In the genomic region with DNA sequence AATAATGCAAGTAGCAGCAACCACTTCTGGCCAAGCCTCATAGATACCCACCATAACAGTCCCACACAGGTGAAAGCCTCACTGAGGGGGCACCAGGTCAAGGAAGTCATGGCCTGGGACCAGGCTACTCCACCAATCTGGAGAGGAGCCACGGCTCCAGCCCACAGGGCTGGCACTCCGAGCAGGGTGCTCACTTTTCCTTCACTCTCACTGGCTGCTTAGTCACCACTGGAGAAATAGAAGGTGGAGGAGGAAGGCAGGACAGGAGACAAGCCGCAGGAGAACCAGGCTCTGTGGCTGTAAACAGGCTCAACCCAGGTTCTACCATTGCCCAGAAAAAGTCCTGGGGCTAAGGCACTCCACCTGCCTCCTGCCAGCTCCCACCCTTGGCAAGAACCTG, we compare ENCODE assay signal across 8 cellular contexts. TPM values are rescaled to one million over a fixed set of nuclear protein-coding genes. Genes with fewer than 3 reads are reported as not detected.
DNase-seq lines count a peak whose midpoint lies in the region; ATAC-seq and TF ChIP-seq lines count a peak whose summit lies in the region.

No MANE protein-coding gene starts in this region.

- ATAC-seq in CD4-positive, alpha-beta T cell (ENCODE audit: poor library complexity), result no peak
- no peak for ATAC-seq in HG03108 (IDR thresholded peaks at IDR 0.05; ENCODE audit: unreplicated experiment)

- no peaks in the 10 kb centered on the region for H3K27me3 Mint-ChIP-seq in CD4-positive, alpha-beta T cell

- H3K9ac ChIP-seq in OCI-LY1 (ENCODE audit: low read length), result peak overlapping the region; percentile 87

- peak overlapping the region; percentile 95 for H3K27ac Mint-ChIP-seq in CD4-positive, alpha-beta T cell

- no peaks in the 10 kb centered on the region for H3K9me2 ChIP-seq in OCI-LY1 (ENCODE audit: low read depth, low read length)

- no peak for DNase-seq in CD4-positive, alpha-beta T cell
- no peak for DNase-seq in NAMALWA (ENCODE audit: low spot score)
- DNase-seq in SW480 (ENCODE audit: low spot score), result no peak
- no peak for DNase-seq in SIG-M5 treated with dmso at 0.1 percent for 504 hours (lab: John Stamatoyannopoulos, UW; ENCODE audit: unreplicated experiment)

- no peaks in the 10 kb centered on the region for H4K20me1 ChIP-seq in OCI-LY1 (ENCODE audit: insufficient read depth, low read length)

- POLR2A ChIA-PET in CD4-positive, alpha-beta T cell (lab: Charles Lee), result interaction anchor here (1.6 to 3.3 kb wide), 3 partner anchors 26 to 310 kb away, joined by 6 to 92 read pairs (median 17); a partner anchor contains a TSS

- no peaks in the 10 kb centered on the region for H3K79me2 ChIP-seq in OCI-LY1 (ENCODE audit: insufficient read depth, low read length)

- H3K27me3 ChIP-seq in CD4-positive, alpha-beta T cell (ENCODE audit: control insufficient read depth, insufficient read depth, low read length), result no peaks in the 10 kb centered on the region
- H3K27me3 ChIP-seq in OCI-LY1 (ENCODE audit: insufficient read depth, low read length), result no peaks in the 10 kb centered on the region
- H3K27me3 ChIP-seq in ectodermal cell (ENCODE audit: control insufficient read depth, insufficient read depth, low read length, poor library complexity, severe bottlenecking), result no peaks in the 10 kb centered on the region
- no peaks in the 10 kb centered on the region for H3K27me3 ChIP-seq in neuron (ENCODE audit: insufficient read depth, low read length)

- H3K9me3 ChIP-seq in CD4-positive, alpha-beta T cell (ENCODE audit: control insufficient read depth, low read length), result no peaks in the 10 kb centered on the region
- H3K9me3 ChIP-seq in OCI-LY1 (ENCODE audit: low read length) (no peaks in the 10 kb centered on the region), ectodermal cell (ENCODE audit: control insufficient read depth, low read length) (no peaks in the 10 kb centered on the region), neuron (ENCODE audit: low read length) (no peaks in the 10 kb centered on the region)

- H3K4me1 ChIP-seq in OCI-LY1 (ENCODE audit: insufficient read depth, low read length, severe bottlenecking) (peaks cover 20% of the 10 kb centered on the region), ectodermal cell (ENCODE audit: control insufficient read depth, insufficient read depth, low read length) (peaks cover 4% of the 10 kb centered on the region), neuron (ENCODE audit: insufficient read depth, low read length) (peaks cover 15% of the 10 kb centered on the region)

- intact Hi-C loops in CD4-positive, alpha-beta T cell (cut with DNase I, micrococcal nuclease), result no loop called here

- H3K36me3 ChIP-seq in OCI-LY1 (ENCODE audit: insufficient read depth, low read length) (peaks cover 49% of the 10 kb centered on the region), ectodermal cell (ENCODE audit: control insufficient read depth, insufficient read depth, low read length) (peaks cover 36% of the 10 kb centered on the region), neuron (ENCODE audit: insufficient read depth, low read length) (peaks cover 70% of the 10 kb centered on the region)

- no peaks in the 10 kb centered on the region for H3K9me3 Mint-ChIP-seq in CD4-positive, alpha-beta T cell

- H3K4me3 ChIP-seq in OCI-LY1 (ENCODE audit: low read depth, low read length, poor library complexity, severe bottlenecking) (peak overlapping the region; percentile 85), ectodermal cell (ENCODE audit: insufficient read depth, low read depth, low read length) (peak overlapping the region; percentile 97), neuron (ENCODE audit: low read length) (peak overlapping the region; percentile 94)

- H3K4me3 Mint-ChIP-seq in CD4-positive, alpha-beta T cell, result peak overlapping the region; percentile 93

- H3K36me3 Mint-ChIP-seq in CD4-positive, alpha-beta T cell (ENCODE audit: low read depth), result peaks cover 45% of the 10 kb centered on the region

- peaks cover 23% of the 10 kb centered on the region for H3K4me1 Mint-ChIP-seq in CD4-positive, alpha-beta T cell (ENCODE audit: low read depth)

- CTCF ChIA-PET in CD4-positive, alpha-beta T cell (lab: Charles Lee), result interaction anchor here (2.2 to 3.5 kb wide), 2 partner anchors 26 to 98 kb away, joined by 11 to 27 read pairs; a partner anchor contains a TSS

- no peak overlapping the region for H2AFZ ChIP-seq in OCI-LY1 (ENCODE audit: low read length)
- H2AFZ ChIP-seq in neuron (ENCODE audit: low read depth, low read length), result no peak overlapping the region

- H3K4me2 ChIP-seq in OCI-LY1 (ENCODE audit: low read length), result peak overlapping the region; percentile 99

- H3F3A ChIP-seq in OCI-LY1 (ENCODE audit: insufficient read depth, low read length), result no peaks in the 10 kb centered on the region

- H3K27ac ChIP-seq in CD4-positive, alpha-beta T cell (ENCODE audit: low read depth, low read length), result no peak overlapping the region
- H3K27ac ChIP-seq in OCI-LY1 (ENCODE audit: low read depth, low read length, poor library complexity, severe bottlenecking), result no peak overlapping the region
- H3K27ac ChIP-seq in ectodermal cell (ENCODE audit: insufficient read depth, low read depth, low read length, poor library complexity, severe bottlenecking), result no peak overlapping the region

- TF ChIP-seq CTCF in CD4-positive, alpha-beta T cell (IDR thresholded peaks at IDR 0.05), result no peak
- no peak for TF ChIP-seq CTCF in OCI-LY1 (IDR thresholded peaks at IDR 0.05; ENCODE audit: low read length)

- 91 to 94% methylated on average over 3 of the region's 3 CpGs for WGBS in ectodermal cell, 2 experiments

RNA-seq across cellular contexts. Expression of a gene that starts 1.2 kb away (rescaled TPM):
- total RNA-seq in CD4-positive, alpha-beta T cell, result 10 to 100 TPM; 84.9 to 86.2 TPM
- polyA plus RNA-seq in ectodermal cell (2013, experiment 1 of 4), result 43.7 TPM
- polyA plus RNA-seq in ectodermal cell (2013, experiment 2 of 4), result 51.0 TPM
- 37.4 TPM for polyA plus RNA-seq in ectodermal cell (2013, experiment 3 of 4)
- 44.2 TPM for polyA plus RNA-seq in ectodermal cell (2013, experiment 4 of 4)

RNA-seq across cellular contexts. Expression of a gene that starts 13.4 kb away (rescaled TPM):
- under 1 TPM; 0.36 to 0.60 TPM for total RNA-seq in CD4-positive, alpha-beta T cell
- 163 TPM for polyA plus RNA-seq in ectodermal cell (2013, experiment 1 of 4)
- polyA plus RNA-seq in ectodermal cell (2013, experiment 2 of 4), result 198 TPM
- 153 TPM for polyA plus RNA-seq in ectodermal cell (2013, experiment 3 of 4)
- polyA plus RNA-seq in ectodermal cell (2013, experiment 4 of 4), result 201 TPM

RNA-seq across cellular contexts. Expression of a gene that starts 14.9 kb away (rescaled TPM):
- 100 to 1,000 TPM; 264 to 287 TPM for total RNA-seq in CD4-positive, alpha-beta T cell
- polyA plus RNA-seq in ectodermal cell (2013, experiment 1 of 4), result 396 TPM
- 440 TPM for polyA plus RNA-seq in ectodermal cell (2013, experiment 2 of 4)
- 317 TPM for polyA plus RNA-seq in ectodermal cell (2013, experiment 3 of 4)
- polyA plus RNA-seq in ectodermal cell (2013, experiment 4 of 4), result 350 TPM

RNA-seq across cellular contexts. Expression of a gene that starts 25.6 kb away (rescaled TPM):
- 100 to 1,000 TPM; 210 to 255 TPM for total RNA-seq in CD4-positive, alpha-beta T cell
- 128 TPM for polyA plus RNA-seq in ectodermal cell (2013, experiment 1 of 4)
- polyA plus RNA-seq in ectodermal cell (2013, experiment 2 of 4), result 110 TPM
- polyA plus RNA-seq in ectodermal cell (2013, experiment 3 of 4), result 87.7 TPM
- 98.6 TPM for polyA plus RNA-seq in ectodermal cell (2013, experiment 4 of 4)

RNA-seq across cellular contexts. Expression of a gene that starts 46.7 kb away (rescaled TPM):
- 10 to 100 TPM; 14.7 to 16.0 TPM for total RNA-seq in CD4-positive, alpha-beta T cell
- 25.1 TPM for polyA plus RNA-seq in ectodermal cell (2013, experiment 1 of 4)
- polyA plus RNA-seq in ectodermal cell (2013, experiment 2 of 4), result 28.0 TPM
- polyA plus RNA-seq in ectodermal cell (2013, experiment 3 of 4), result 24.1 TPM
- polyA plus RNA-seq in ectodermal cell (2013, experiment 4 of 4), result 25.1 TPM
